ENCODE assay signal across 8 cellular contexts in genomic region chr15:45185903-45186770, GRCh38. TPM values are rescaled to one million over a fixed set of nuclear protein-coding genes. Genes with fewer than 3 reads are reported as not detected.
A peak's percentile ranks its signal among the peaks of the same experiment; 100 is the strongest.
DNase-seq lines count a peak whose midpoint lies in the region; ATAC-seq and TF ChIP-seq lines count a peak whose summit lies in the region.

No MANE protein-coding gene starts in this region.

- peak overlapping the region; percentile 73 for H3K4me3 ChIP-seq in thoracic aorta

- no peaks in the 10 kb centered on the region for H3K36me3 ChIP-seq in thoracic aorta

- H3K9me3 ChIP-seq in thoracic aorta = no peaks in the 10 kb centered on the region

- H3K9me3 Mint-ChIP-seq in T-helper 2 cell treated with Interferon-gamma antibody and Interleukin-4, amounts not matched to agents 5 μg/mL and 100 μg/mL, for 36 hours = no peaks in the 10 kb centered on the region
- H3K9me3 Mint-ChIP-seq in brain (peaks cover 0 to 2% (median 0%) of the 10 kb centered on the region in 5 experiments), memory B cell (no peaks in the 10 kb centered on the region)

- peaks cover 0 to 29% of the 10 kb centered on the region in 2 donors for H3K4me1 ChIP-seq in thoracic aorta (ENCODE audit: control insufficient read depth in 1 of 2, low read depth in 2 of 2)

- peak overlapping the region; percentile 81 for H3K4me3 Mint-ChIP-seq in T-helper 2 cell treated with Interferon-gamma antibody and Interleukin-4, amounts not matched to agents 5 μg/mL and 100 μg/mL, for 36 hours
- H3K4me3 Mint-ChIP-seq in brain = peak overlapping the region; percentile 96 to 98 (median 97)
- peak overlapping the region; percentile 88 for H3K4me3 Mint-ChIP-seq in memory B cell

- H3K27ac Mint-ChIP-seq in T-helper 2 cell treated with Interferon-gamma antibody and Interleukin-4, amounts not matched to agents 5 μg/mL and 100 μg/mL, for 36 hours = no peak overlapping the region
- H3K27ac Mint-ChIP-seq in brain (peak overlapping the region; percentile 91 to 99 (median 98)), memory B cell (peak overlapping the region; percentile 86)

- no peaks in the 10 kb centered on the region for H3K36me3 Mint-ChIP-seq in T-helper 2 cell treated with Interferon-gamma antibody and Interleukin-4, amounts not matched to agents 5 μg/mL and 100 μg/mL, for 36 hours (ENCODE audit: low read depth)
- H3K36me3 Mint-ChIP-seq in brain (peaks cover 11% of the 10 kb centered on the region), memory B cell (no peaks in the 10 kb centered on the region)

- no peaks in the 10 kb centered on the region for H3K27me3 ChIP-seq in thoracic aorta (replicated peaks; ENCODE audit: insufficient read depth)

- H3K27me3 Mint-ChIP-seq in T-helper 2 cell treated with Interferon-gamma antibody and Interleukin-4, amounts not matched to agents 5 μg/mL and 100 μg/mL, for 36 hours (ENCODE audit: low read depth) = peaks cover 13% of the 10 kb centered on the region
- peaks cover 10% of the 10 kb centered on the region for H3K27me3 Mint-ChIP-seq in brain
- H3K27me3 Mint-ChIP-seq in memory B cell = peaks cover 3% of the 10 kb centered on the region

- no peak for DNase-seq in T-helper 2 cell treated with Interferon-gamma antibody and Interleukin-4, amounts not matched to agents 5 μg/mL and 100 μg/mL, for 36 hours (ENCODE audit: low spot score)
- DNase-seq in T-helper 2 cell (no peak), memory B cell (ENCODE audit: low spot score in 2 of 2) (no peak), thoracic aorta (ENCODE audit: low spot score) (no peak), foreskin melanocyte (no peak), DMS53 (lab: John Stamatoyannopoulos, UW) (no peak)

- H3K4me1 Mint-ChIP-seq in T-helper 2 cell treated with Interferon-gamma antibody and Interleukin-4, amounts not matched to agents 5 μg/mL and 100 μg/mL, for 36 hours (ENCODE audit: low read depth) = peaks cover 10% of the 10 kb centered on the region
- peaks cover 65% of the 10 kb centered on the region for H3K4me1 Mint-ChIP-seq in brain
- peaks cover 18% of the 10 kb centered on the region for H3K4me1 Mint-ChIP-seq in memory B cell

- H3K27ac ChIP-seq in thoracic aorta = peak overlapping the region; percentile 66 to 83

- ATAC-seq in memory B cell (ENCODE audit: low read depth) = no peak
- ATAC-seq in thoracic aorta (ENCODE audit: insufficient number of reproducible peaks, low FRiP score, low read depth) = no peak
- no peak for ATAC-seq in GM19395 (IDR thresholded peaks at IDR 0.05; ENCODE audit: unreplicated experiment)

- TF ChIP-seq CTCF in brain (conservative IDR thresholded peaks at IDR 0.05) (no peak), thoracic aorta (IDR thresholded peaks at IDR 0.05) (no peak)

RNA-seq across cellular contexts. Expression of gene SHF, which starts 1.6 kb away (rescaled TPM):
- 93.7 TPM for polyA plus RNA-seq in brain (ENCODE audit: insufficient read depth, low read depth, low replicate concordance)
- total RNA-seq in thoracic aorta = 10 to 100 TPM; 15.1 to 18.7 TPM

RNA-seq across cellular contexts. Expression of gene DUOX1, which starts 56.3 kb away (rescaled TPM):
- polyA plus RNA-seq in brain (ENCODE audit: insufficient read depth, low read depth, low replicate concordance) = 1.3 TPM
- under 1 TPM; 0.56 to 0.68 TPM for total RNA-seq in thoracic aorta

RNA-seq across cellular contexts. Expression of gene DUOXA1, which starts 56.5 kb away (rescaled TPM):
- polyA plus RNA-seq in brain (ENCODE audit: insufficient read depth, low read depth, low replicate concordance) = 1.5 TPM
- total RNA-seq in thoracic aorta = 1 to 10 TPM in 1 of 2 donors, not detected in 1; 6.8 TPM
